35 cellular contexts compared by ENCODE assay signal in the genomic region with DNA sequence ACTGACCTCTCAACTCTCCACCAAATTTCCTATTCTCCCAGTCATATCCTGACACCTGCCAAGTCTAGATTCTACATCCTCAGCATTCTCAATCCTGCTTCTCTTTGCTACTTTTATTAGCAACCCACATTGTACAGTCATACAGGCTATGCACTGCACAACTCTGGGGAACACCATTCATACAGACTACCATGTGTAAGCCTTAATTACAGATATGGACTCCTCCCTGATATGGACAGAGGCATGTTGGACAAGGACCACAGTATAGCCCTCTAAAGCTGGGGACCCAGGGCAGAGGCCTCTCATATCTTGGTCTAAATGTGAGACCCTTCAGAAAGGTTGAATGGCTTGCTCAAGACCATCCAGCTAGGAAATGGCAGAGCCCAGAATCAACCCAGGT.
"Had no signal": no experiment of that assay in that cellular context is flagged by ENCODE, and none has a peak within 500 bp of the region (broad histone marks: within the 10 kb centered on the region; RNA-seq: fewer than 3 reads in every experiment).

No MANE protein-coding gene starts in this region.

- H3K9me3 Mint-ChIP-seq: activated B cell treated with CpG ODN at 0.5 μM for 24 hours; activated CD8-positive, alpha-beta T cell treated with anti-CD3 and anti-CD28 coated beads for 36 hours; activated naive CD4-positive, alpha-beta T cell treated with anti-CD3 and anti-CD28 coated beads for 36 hours; activated naive CD4-positive, alpha-beta T cell treated with anti-CD3 and anti-CD28 coated beads, Interleukin-2, amount 50 U/mL, for 24 hours; activated naive CD8-positive, alpha-beta T cell treated with anti-CD3 and anti-CD28 coated beads for 36 hours; activated naive CD8-positive, alpha-beta T cell treated with anti-CD3 and anti-CD28 coated beads, Interleukin-2, amount 50 U/mL, for 24 hours; activated T-helper 1 cell treated with anti-CD3 and anti-CD28 coated beads, Interleukin-12 subunit alpha, Interleukin-12 subunit beta, Interleukin-2, Interleukin-4 antibody, amounts not matched to agents 30 ng/mL and 10 ng/mL and 1 ng/mL, durations not matched to agents 14 hours and 24 hours and 36 hours; activated T-helper 2 cell treated with anti-CD3 and anti-CD28 coated beads, Interferon-gamma antibody, Interleukin-2, Interleukin-4, amounts not matched to agents 10 μg/mL and 5 μg/mL and 100 μg/mL, durations not matched to agents 14 hours and 24 hours and 36 hours; central memory CD8-positive, alpha-beta T cell; dendritic cell treated with granulocyte-macrophage colony-stimulating factor and Interleukin-4, amounts not matched to agents 40 ng/mL and 50 ng/mL, for 4 days; T-helper 2 cell treated with Interferon-gamma antibody and Interleukin-4, amounts not matched to agents 5 μg/mL and 100 μg/mL, for 36 hours had no signal

- H3K4me1 Mint-ChIP-seq: activated B cell treated with CpG ODN at 0.5 μM for 24 hours; activated naive CD4-positive, alpha-beta T cell treated with anti-CD3 and anti-CD28 coated beads, Interleukin-2, amount 50 U/mL, for 24 hours; activated naive CD8-positive, alpha-beta T cell treated with anti-CD3 and anti-CD28 coated beads, Interleukin-2, amount 50 U/mL, for 24 hours had no signal

- DNase-seq: activated B cell treated with CpG ODN at 0.5 μM for 24 hours; activated CD4-positive, alpha-beta T cell treated with anti-CD3 and anti-CD28 coated beads for 48 hours; activated CD4-positive, alpha-beta T cell treated with anti-CD3 and anti-CD28 coated beads, Interleukin-2, amount 50 U/mL, for 1 hour; activated CD4-positive, alpha-beta T cell treated with anti-CD3 and anti-CD28 coated beads, Interleukin-2, amount 50 U/mL, for 48 hours; activated CD8-positive, alpha-beta T cell treated with anti-CD3 and anti-CD28 coated beads for 36 hours; activated effector memory CD4-positive, alpha-beta T cell treated with anti-CD3 and anti-CD28 coated beads, Interleukin-2, amount 50 U/mL, for 16 hours; activated naive CD4-positive, alpha-beta T cell treated with anti-CD3 and anti-CD28 coated beads for 36 hours; activated naive CD8-positive, alpha-beta T cell treated with anti-CD3 and anti-CD28 coated beads for 36 hours; activated naive CD8-positive, alpha-beta T cell treated with anti-CD3 and anti-CD28 coated beads, Interleukin-2, amount 50 U/mL, for 24 hours; activated T-cell treated with anti-CD3 and anti-CD28 coated beads, Interleukin-2, amount 50 U/mL, for 1 hour; activated T-cell treated with anti-CD3 and anti-CD28 coated beads, Interleukin-2, amount 50 U/mL, for 48 hours; amygdala; aorta; body of pancreas; dorsolateral prefrontal cortex; effector memory CD4-positive, alpha-beta T cell; endodermal cell; foreskin keratinocyte; gastrocnemius medialis; glutamatergic neuron; heart left ventricle; T-helper 1 cell; T-helper 17 cell; T1000; WERI-Rb-1 had no signal

- ATAC-seq: activated CD8-positive, alpha-beta T cell treated with anti-CD3 and anti-CD28 coated beads for 36 hours; activated naive CD8-positive, alpha-beta T cell treated with anti-CD3 and anti-CD28 coated beads, Interleukin-2, amount 50 U/mL, for 24 hours; body of pancreas; foreskin keratinocyte; gastrocnemius medialis; heart left ventricle; T-helper 17 cell had no signal

- H3K4me3 ChIP-seq: adrenal gland, body of pancreas, breast epithelium, coronary artery, dorsolateral prefrontal cortex, esophagus muscularis mucosa, gastrocnemius medialis, heart left ventricle had no signal

- H3K27ac Mint-ChIP-seq: activated B cell treated with CpG ODN at 0.5 μM for 24 hours; activated CD8-positive, alpha-beta T cell treated with anti-CD3 and anti-CD28 coated beads for 36 hours; activated naive CD4-positive, alpha-beta T cell treated with anti-CD3 and anti-CD28 coated beads for 36 hours; activated naive CD4-positive, alpha-beta T cell treated with anti-CD3 and anti-CD28 coated beads, Interleukin-2, amount 50 U/mL, for 24 hours; activated naive CD8-positive, alpha-beta T cell treated with anti-CD3 and anti-CD28 coated beads for 36 hours; activated naive CD8-positive, alpha-beta T cell treated with anti-CD3 and anti-CD28 coated beads, Interleukin-2, amount 50 U/mL, for 24 hours; activated T-helper 1 cell treated with anti-CD3 and anti-CD28 coated beads, Interleukin-12 subunit alpha, Interleukin-12 subunit beta, Interleukin-2, Interleukin-4 antibody, amounts not matched to agents 30 ng/mL and 10 ng/mL and 1 ng/mL, durations not matched to agents 14 hours and 24 hours and 36 hours; activated T-helper 2 cell treated with anti-CD3 and anti-CD28 coated beads, Interferon-gamma antibody, Interleukin-2, Interleukin-4, amounts not matched to agents 10 μg/mL and 5 μg/mL and 100 μg/mL, durations not matched to agents 14 hours and 24 hours and 36 hours; dendritic cell treated with granulocyte-macrophage colony-stimulating factor and Interleukin-4, amounts not matched to agents 40 ng/mL and 50 ng/mL, for 4 days; endodermal cell; T-helper 17 cell; T-helper 2 cell treated with Interferon-gamma antibody and Interleukin-4, amounts not matched to agents 5 μg/mL and 100 μg/mL, for 36 hours had no signal

- H3K27me3 Mint-ChIP-seq: dendritic cell treated with granulocyte-macrophage colony-stimulating factor and Interleukin-4, amounts not matched to agents 40 ng/mL and 50 ng/mL, for 4 days; T-helper 17 cell had no signal

- H3K27ac ChIP-seq: adrenal gland, body of pancreas, breast epithelium, coronary artery, esophagus muscularis mucosa, foreskin keratinocyte, gastrocnemius medialis, heart left ventricle, WERI-Rb-1 had no signal

- H3K36me3 ChIP-seq: adrenal gland, breast epithelium, esophagus muscularis mucosa, gastrocnemius medialis, WERI-Rb-1 had no signal

- H3K4me3 Mint-ChIP-seq: activated B cell treated with CpG ODN at 0.5 μM for 24 hours; activated CD8-positive, alpha-beta T cell treated with anti-CD3 and anti-CD28 coated beads for 36 hours; activated naive CD4-positive, alpha-beta T cell treated with anti-CD3 and anti-CD28 coated beads for 36 hours; activated naive CD4-positive, alpha-beta T cell treated with anti-CD3 and anti-CD28 coated beads, Interleukin-2, amount 50 U/mL, for 24 hours; activated naive CD8-positive, alpha-beta T cell treated with anti-CD3 and anti-CD28 coated beads for 36 hours; activated naive CD8-positive, alpha-beta T cell treated with anti-CD3 and anti-CD28 coated beads, Interleukin-2, amount 50 U/mL, for 24 hours; activated T-helper 1 cell treated with anti-CD3 and anti-CD28 coated beads, Interleukin-12 subunit alpha, Interleukin-12 subunit beta, Interleukin-2, Interleukin-4 antibody, amounts not matched to agents 30 ng/mL and 10 ng/mL and 1 ng/mL, durations not matched to agents 14 hours and 24 hours and 36 hours; central memory CD8-positive, alpha-beta T cell; dendritic cell treated with granulocyte-macrophage colony-stimulating factor and Interleukin-4, amounts not matched to agents 40 ng/mL and 50 ng/mL, for 4 days; endodermal cell; T-helper 17 cell; T-helper 2 cell treated with Interferon-gamma antibody and Interleukin-4, amounts not matched to agents 5 μg/mL and 100 μg/mL, for 36 hours had no signal

- H3K36me3 Mint-ChIP-seq: activated naive CD8-positive, alpha-beta T cell treated with anti-CD3 and anti-CD28 coated beads for 36 hours had no signal

- H3K27me3 ChIP-seq: adrenal gland, body of pancreas, breast epithelium, dorsolateral prefrontal cortex, esophagus muscularis mucosa, foreskin keratinocyte, heart left ventricle had no signal
